ENCODE assay signal across 16 cellular contexts in the genomic region with DNA sequence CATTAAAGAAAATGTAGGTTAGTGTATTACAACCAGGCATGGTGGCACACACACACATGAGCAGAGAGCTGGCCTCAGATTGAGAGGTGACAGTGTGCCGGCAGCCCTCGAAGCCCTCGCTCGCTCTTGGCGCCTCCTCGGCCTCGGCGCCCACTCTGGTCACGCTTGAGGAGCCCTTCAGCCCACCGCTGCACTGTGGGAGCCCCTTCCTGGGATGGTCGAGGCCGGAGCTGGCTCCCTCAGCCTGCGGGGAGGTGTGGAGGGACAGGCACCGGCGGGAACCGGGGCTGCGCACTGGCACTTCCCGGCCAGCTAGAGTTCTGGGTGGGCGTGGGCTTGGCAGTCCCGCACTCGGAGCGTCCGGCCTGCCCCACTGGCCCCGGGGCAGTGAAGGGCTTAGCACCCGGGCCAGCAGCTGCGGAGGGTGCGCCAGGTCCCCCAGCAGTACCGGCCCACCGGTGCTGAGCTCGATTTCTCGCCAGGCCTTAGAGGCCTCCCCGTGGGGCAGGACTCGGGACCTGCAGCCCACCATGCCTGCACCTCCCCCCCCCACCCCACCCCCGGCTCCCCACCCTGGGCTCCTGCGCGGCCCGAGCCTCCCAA.
DNase-seq lines count a peak whose midpoint lies in the region; ATAC-seq, FAIRE-seq and TF ChIP-seq lines count a peak whose summit lies in the region.
"Had no signal": no experiment of that assay in that cellular context is flagged by ENCODE, and none has a peak within 500 bp of the region (broad histone marks: within the 10 kb centered on the region; RNA-seq: fewer than 3 reads in every experiment).

No MANE protein-coding gene starts in this region.

- TF ChIP-seq CTCF in GM23338 (conservative IDR thresholded peaks at IDR 0.05; ENCODE audit: low read depth in 2 of 2) = no peak
- TF ChIP-seq CTCF in K562 (IDR thresholded peaks at IDR 0.05 in 2 of 3, conservative IDR thresholded peaks at IDR 0.05 in 1 of 3; ENCODE audit: insufficient read depth in 2 of 3, low read depth in 1 of 3, low read length in 3 of 3) = no peak

- peaks cover 8% of the 10 kb centered on the region for H3K36me3 ChIP-seq in GM23338 (ENCODE audit: insufficient read depth)
- no peaks in the 10 kb centered on the region for H3K36me3 ChIP-seq in K562 (ENCODE audit: control insufficient read depth, insufficient read depth, low read length)

- no peaks in the 10 kb centered on the region for H3K9me2 ChIP-seq in GM23338 (ENCODE audit: insufficient read depth)

- H3K9me1 ChIP-seq in K562 (ENCODE audit: control insufficient read depth, insufficient read depth, low read length) = no peaks in the 10 kb centered on the region

- peaks cover 13% of the 10 kb centered on the region for H3K4me1 Mint-ChIP-seq in GM23338
- H3K4me1 Mint-ChIP-seq: CD4-positive, alpha-beta memory T cell had no signal

- no peaks in the 10 kb centered on the region for H3K79me2 ChIP-seq in GM23338 (replicated peaks; ENCODE audit: insufficient read depth)
- H3K79me2 ChIP-seq in K562 (ENCODE audit: control insufficient read depth, insufficient read depth, low read length) = no peaks in the 10 kb centered on the region

- no peak overlapping the region for H3K27ac Mint-ChIP-seq in GM23338
- H3K27ac Mint-ChIP-seq: CD4-positive, alpha-beta memory T cell had no signal

- no peak for TF ChIP-seq POLR2A in K562 (conservative IDR thresholded peaks at IDR 0.05)

- no peak for DNase-seq in GM23338 (ENCODE audit: low spot score)
- DNase-seq in K562 (ENCODE audit: extremely low read depth in 1 of 4, low spot score in 3 of 4) = no peak
- DNase-seq in islet precursor cell = peak; percentile 36
- DNase-seq in cardiac septum (ENCODE audit: low spot score) = no peak
- DNase-seq in SIG-M5 (lab: John Stamatoyannopoulos, UW) = no peak
- DNase-seq: C1 segment of cervical spinal cord; Calu3; CD4-positive, alpha-beta memory T cell; COR-L47; DMS53; DMS79 treated with DMSO at 0.1 percent for 48 hours; H7; HCEC 1CT had no signal

- intact Hi-C loops in K562 (cut with micrococcal nuclease) = no loop called here
- intact Hi-C loops in cardiac septum (cut with DNase I) = no loop called here

- H2AFZ ChIP-seq in GM23338 (0 out of 2 replicates have a peak overlapping the region, but pooled peaks have one; percentile 12), K562 (ENCODE audit: low read depth, low read length) (0 out of 2 replicates have a peak overlapping the region, but pooled peaks have one; percentile 34)

- FAIRE-seq in K562 (lab: Jason Lieb, UNC) = no peak
- FAIRE-seq: GM12892, H1 had no signal

- no peaks in the 10 kb centered on the region for H3F3A ChIP-seq in GM23338 (replicated peaks; ENCODE audit: low read depth)

- ATAC-seq in GM23338 (no peak), K562 (no peak), HG03139 (IDR thresholded peaks at IDR 0.05; ENCODE audit: unreplicated experiment) (no peak)

- no TSS peak for BruUV-seq in K562 (replicated peaks; lab: Mats Ljungman, UMichigan)

- H3K4me1 ChIP-seq in GM23338 (ENCODE audit: insufficient read depth) (peaks cover 21% of the 10 kb centered on the region), K562 (replicated peaks in 1 of 2; ENCODE audit: control insufficient read depth in 2 of 2, insufficient read depth in 2 of 2, low read length in 2 of 2) (no peaks in the 10 kb centered on the region; a peak in 2 of 5 replicates)

- peaks cover 9% of the 10 kb centered on the region for H3K36me3 Mint-ChIP-seq in GM23338 (ENCODE audit: low read depth)
- H3K36me3 Mint-ChIP-seq: CD4-positive, alpha-beta memory T cell had no signal

- CTCF ChIA-PET in K562 (lab: Yijun Ruan, JAX; ENCODE audit: low intra/inter-chr PET ratio) = no interaction called here

- no peaks in the 10 kb centered on the region for H4K20me1 ChIP-seq in GM23338 (replicated peaks; ENCODE audit: insufficient read depth)
- no peaks in the 10 kb centered on the region for H4K20me1 ChIP-seq in K562 (replicated peaks; ENCODE audit: control insufficient read depth, insufficient read depth, low read length)

- POLR2A ChIA-PET in K562 (lab: Yijun Ruan, JAX) = interaction anchor here (0.6 to 1.6 kb wide), 4 partner anchors 8 to 15 kb away, joined by 3 to 7 read pairs (median 4); no protein-coding TSS in a partner anchor

- in situ Hi-C loops in K562 (cut with MboI) = no loop called here

- H3K27ac ChIP-seq in GM23338 (ENCODE audit: low read depth) (no peak overlapping the region), K562 (ENCODE audit: extremely low read depth, low read depth, low read length) (no peak overlapping the region)

- no peak overlapping the region for H3K4me3 Mint-ChIP-seq in GM23338
- H3K4me3 Mint-ChIP-seq: CD4-positive, alpha-beta memory T cell had no signal

- TF ChIP-seq RAD21 in K562 (CRISPR knock-in tag; conservative IDR thresholded peaks at IDR 0.05 in 1 of 2, IDR thresholded peaks at IDR 0.05 in 1 of 2) = no peak

- no peak overlapping the region for H3K9ac ChIP-seq in K562 (ENCODE audit: insufficient read depth in 1 of 2, low read depth in 2 of 2, low read length in 2 of 2)

- H3K9me3 ChIP-seq in K562 (replicated peaks; ENCODE audit: control insufficient read depth, insufficient read depth, low read depth, low read length) = 0 out of 2 replicates have a peak, but pooled peaks cover 2% of the 10 kb centered on the region

- peaks cover 26% of the 10 kb centered on the region for H3K9me3 Mint-ChIP-seq in GM23338

- 48% methylated on average over 28 of the region's 37 CpGs for WGBS in K562 (ENCODE audit: insufficient coverage, low coverage, missing lambda C conversion rate)

- H3K4me2 ChIP-seq in GM23338 (no peak overlapping the region), K562 (ENCODE audit: insufficient read depth, low read length) (no peak overlapping the region)

- no peak for TF ChIP-seq EP300 in K562 (IDR thresholded peaks at IDR 0.05; ENCODE audit: low read length)

- no peak overlapping the region for H3K4me3 ChIP-seq in GM23338
- no peak overlapping the region for H3K4me3 ChIP-seq in K562

- peaks cover 2% of the 10 kb centered on the region for H3K27me3 Mint-ChIP-seq in GM23338 (ENCODE audit: insufficient read depth, low read depth, poor library complexity)

- H3K27me3 ChIP-seq in GM23338 (ENCODE audit: insufficient read depth) = no peaks in the 10 kb centered on the region
- peaks cover 5 to 12% of the 10 kb centered on the region in 2 experiments; a peak in 3 of 5 replicates for H3K27me3 ChIP-seq in K562 (ENCODE audit: control insufficient read depth in 2 of 2, insufficient read depth in 2 of 2, low read length in 2 of 2)

TF ChIP-seq in GM23338, 12 proteins besides CTCF, POLR2A, EP300 and RAD21:
- TF ChIP-seq EZH2phosphoT487 (IDR thresholded peaks at IDR 0.05; ENCODE audit: unreplicated experiment) = no peak
- no peak for TF ChIP-seq JUNB (IDR thresholded peaks at IDR 0.05; ENCODE audit: unreplicated experiment)

TF ChIP-seq in K562, 482 proteins besides CTCF, POLR2A, EP300 and RAD21 (continues in another document):
- TF ChIP-seq CXXC5 (CRISPR knock-in tag; IDR thresholded peaks at IDR 0.05) (no peak), HSF4 (CRISPR knock-in tag; IDR thresholded peaks at IDR 0.05; ENCODE audit: borderline replicate concordance) (no peak), RNF2 (IDR thresholded peaks at IDR 0.05) (no peak), ARID1B (IDR thresholded peaks at IDR 0.05) (no peak), EP400 (IDR thresholded peaks at IDR 0.05) (no peak)
- TF ChIP-seq, protein P1, sequence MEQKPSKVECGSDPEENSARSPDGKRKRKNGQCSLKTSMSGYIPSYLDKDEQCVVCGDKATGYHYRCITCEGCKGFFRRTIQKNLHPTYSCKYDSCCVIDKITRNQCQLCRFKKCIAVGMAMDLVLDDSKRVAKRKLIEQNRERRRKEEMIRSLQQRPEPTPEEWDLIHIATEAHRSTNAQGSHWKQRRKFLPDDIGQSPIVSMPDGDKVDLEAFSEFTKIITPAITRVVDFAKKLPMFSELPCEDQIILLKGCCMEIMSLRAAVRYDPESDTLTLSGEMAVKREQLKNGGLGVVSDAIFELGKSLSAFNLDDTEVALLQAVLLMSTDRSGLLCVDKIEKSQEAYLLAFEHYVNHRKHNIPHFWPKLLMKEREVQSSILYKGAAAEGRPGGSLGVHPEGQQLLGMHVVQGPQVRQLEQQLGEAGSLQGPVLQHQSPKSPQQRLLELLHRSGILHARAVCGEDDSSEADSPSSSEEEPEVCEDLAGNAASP (IDR thresholded peaks at IDR 0.05) = no peak
- TF ChIP-seq, protein P2, sequence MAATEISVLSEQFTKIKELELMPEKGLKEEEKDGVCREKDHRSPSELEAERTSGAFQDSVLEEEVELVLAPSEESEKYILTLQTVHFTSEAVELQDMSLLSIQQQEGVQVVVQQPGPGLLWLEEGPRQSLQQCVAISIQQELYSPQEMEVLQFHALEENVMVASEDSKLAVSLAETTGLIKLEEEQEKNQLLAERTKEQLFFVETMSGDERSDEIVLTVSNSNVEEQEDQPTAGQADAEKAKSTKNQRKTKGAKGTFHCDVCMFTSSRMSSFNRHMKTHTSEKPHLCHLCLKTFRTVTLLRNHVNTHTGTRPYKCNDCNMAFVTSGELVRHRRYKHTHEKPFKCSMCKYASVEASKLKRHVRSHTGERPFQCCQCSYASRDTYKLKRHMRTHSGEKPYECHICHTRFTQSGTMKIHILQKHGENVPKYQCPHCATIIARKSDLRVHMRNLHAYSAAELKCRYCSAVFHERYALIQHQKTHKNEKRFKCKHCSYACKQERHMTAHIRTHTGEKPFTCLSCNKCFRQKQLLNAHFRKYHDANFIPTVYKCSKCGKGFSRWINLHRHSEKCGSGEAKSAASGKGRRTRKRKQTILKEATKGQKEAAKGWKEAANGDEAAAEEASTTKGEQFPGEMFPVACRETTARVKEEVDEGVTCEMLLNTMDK (IDR thresholded peaks at IDR 0.05; ENCODE audit: borderline replicate concordance, insufficient read depth, low read depth, low read length, poor library complexity, severe bottlenecking) = no peak
